Comparison of ENCODE assay signal across 8 cellular contexts in genomic region chr6:3231213-3232016, GRCh38. TPM values are rescaled to one million over a fixed set of nuclear protein-coding genes. Genes with fewer than 3 reads are reported as not detected.
DNase-seq lines count a peak whose midpoint lies in the region; FAIRE-seq and TF ChIP-seq lines count a peak whose summit lies in the region.

No MANE protein-coding gene starts in this region.

- TF ChIP-seq CTCF in AG09319 (IDR thresholded peaks at IDR 0.05; ENCODE audit: low read depth, low read length) (no peak), esophagus muscularis mucosa (IDR thresholded peaks at IDR 0.05) (no peak)

- no peak for TF ChIP-seq POLR2A in esophagus muscularis mucosa (IDR thresholded peaks at IDR 0.05; ENCODE audit: low read depth)

- 0 out of 2 replicates have a peak, but pooled peaks cover 3% of the 10 kb centered on the region for H3K9me3 ChIP-seq in SJSA1 (replicated peaks)
- no peaks in the 10 kb centered on the region for H3K9me3 ChIP-seq in esophagus muscularis mucosa

- WGBS in esophagus muscularis mucosa = 2% methylated on average over 43 of the region's 50 CpGs

- H3K4me3 ChIP-seq in SJSA1 = peak overlapping the region; percentile 46
- peak overlapping the region; percentile 61 to 75 (median 69) for H3K4me3 ChIP-seq in esophagus muscularis mucosa

- peak; percentile 38 for FAIRE-seq in HTR-8/SVneo (lab: Jason Lieb, UNC)

- H3K27ac ChIP-seq in SJSA1 = peak overlapping the region; percentile 27; the same call in 1 of the 2 replicates
- peak overlapping the region; percentile 78 to 90 (median 86) for H3K27ac ChIP-seq in esophagus muscularis mucosa (replicated peaks in 1 of 4)

- H3K4me1 ChIP-seq in SJSA1 (replicated peaks) (peaks cover 17% of the 10 kb centered on the region), esophagus muscularis mucosa (peaks cover 41 to 61% (median 59%) of the 10 kb centered on the region in 4 donors)

- no peak for TF ChIP-seq EP300 in esophagus muscularis mucosa (IDR thresholded peaks at IDR 0.05)

- H3K27me3 ChIP-seq in SJSA1 (replicated peaks) = peaks cover 6% of the 10 kb centered on the region; the same call in 1 of the 2 replicates
- H3K27me3 ChIP-seq in esophagus muscularis mucosa = peaks cover 0 to 60% (median 18%) of the 10 kb centered on the region in 4 donors

- intact Hi-C loops in esophagus muscularis mucosa (cut with DNase I) = loop anchor here (5.0 kb wide), 1 partner anchor 69 kb away; no protein-coding TSS in a partner anchor

- peak; percentile 44 for DNase-seq in AG09319 (ENCODE audit: extremely low read depth, low read depth)
- peak; percentile 77 for DNase-seq in HTR-8/SVneo (ENCODE audit: insufficient read length, low spot score)
- peak; percentile 73 to 79 for DNase-seq in SJSA1 (ENCODE audit: low read depth in 1 of 2, low spot score in 2 of 2)
- no peak for DNase-seq in esophagus muscularis mucosa (ENCODE audit: extremely low spot score)
- peak; percentile 84 for DNase-seq in mucosa of gallbladder (ENCODE audit: low spot score)
- peak; percentile 78 for DNase-seq in ureter (ENCODE audit: low spot score)
- no peak for DNase-seq in activated CD4-positive, CD25-positive, alpha-beta regulatory T cell treated with anti-CD3 and anti-CD28 coated beads, Interleukin-2, amount 50 U/mL, for 72 hours
- DNase-seq in HUDEP-2 (lab: John Stamatoyannopoulos, UW; ENCODE audit: unreplicated experiment in 76 of 76) = no peak

- H3K36me3 ChIP-seq in SJSA1 (no peaks in the 10 kb centered on the region), esophagus muscularis mucosa (no peaks in the 10 kb centered on the region)

RNA-seq across cellular contexts. Expression of gene TUBB2B, which starts 4.0 kb away (rescaled TPM):
- 33.1 and 49.5 TPM in 2 replicates for total RNA-seq in SJSA1 (2014; rRNA removed; shearing (Covaris generic))
- total RNA-seq in esophagus muscularis mucosa = 10 to 100 TPM; 12.0 to 35.8 (median 20.9) TPM
- total RNA-seq in mucosa of gallbladder = 24.5 TPM
- total RNA-seq in ureter = 2.8 TPM

RNA-seq across cellular contexts. Expression of gene PSMG4, which starts 27.3 kb away (rescaled TPM):
- 9.5 and 16.1 TPM in 2 replicates for total RNA-seq in SJSA1 (2014; rRNA removed; shearing (Covaris generic))
- total RNA-seq in esophagus muscularis mucosa (10 to 100 TPM; 21.4 to 28.6 (median 25.7) TPM), mucosa of gallbladder (19.3 TPM), ureter (38.9 TPM)

Comparison
In these comparisons a context has a peak if more than half of its experiments do, and no peak if none do; other contexts are left out.
1. DNase-seq: peak in AG09319 (single experiment), HTR-8/SVneo (single experiment), SJSA1 (2 of 2), mucosa of gallbladder (single experiment) and ureter (single experiment); none in esophagus muscularis mucosa (single experiment), activated CD4-positive, CD25-positive, alpha-beta regulatory T cell treated with anti-CD3 and anti-CD28 coated beads, Interleukin-2, amount 50 U/mL, for 72 hours (single experiment) and HUDEP-2 (0 of 76).